8 cellular contexts compared by ENCODE assay signal in the genomic region with DNA sequence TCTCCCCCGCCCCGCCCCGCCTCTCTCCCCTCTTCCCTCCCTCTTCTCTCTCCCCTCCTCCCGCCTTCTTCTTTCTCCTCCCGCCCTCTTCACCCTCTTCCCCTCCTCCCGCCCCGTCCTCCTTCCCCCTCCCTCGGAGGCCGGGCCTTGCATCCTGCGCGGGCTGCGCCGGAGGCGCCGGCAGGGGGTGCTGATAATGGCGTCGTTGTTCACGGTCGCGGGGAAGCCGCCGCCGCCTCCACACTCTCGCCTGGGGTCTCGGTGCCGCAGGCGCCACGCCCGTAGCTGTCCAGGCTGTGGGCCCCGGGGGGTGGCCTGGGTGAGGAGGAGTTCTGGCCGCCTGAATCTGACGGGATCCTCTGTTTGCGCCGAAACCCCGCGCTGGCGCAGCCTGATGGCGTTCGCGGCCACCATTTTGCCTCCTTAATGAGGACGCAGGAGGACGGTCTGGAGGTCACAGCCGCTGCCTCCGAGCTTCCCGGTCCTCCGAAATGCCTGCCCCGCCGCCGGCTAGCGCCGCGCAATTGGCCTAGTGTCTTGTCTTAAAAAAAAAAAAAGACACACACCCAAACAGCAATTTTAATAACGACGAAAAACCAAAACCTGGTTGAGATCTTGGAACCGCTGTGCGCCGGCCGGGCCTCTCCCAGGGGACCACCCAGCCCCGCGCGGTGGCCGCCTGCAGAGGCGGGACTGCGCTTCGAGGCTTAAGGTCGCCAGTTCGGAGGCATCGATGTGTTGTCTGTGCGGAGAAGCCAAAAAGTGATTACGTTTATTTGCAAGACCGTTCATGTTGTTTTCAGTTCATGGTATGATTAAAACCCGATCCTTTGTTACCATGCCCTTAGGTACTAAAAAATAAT.
DNase-seq lines count a peak whose midpoint lies in the region; ATAC-seq, FAIRE-seq and TF ChIP-seq lines count a peak whose summit lies in the region.

No MANE protein-coding gene starts in this region.

- peaks cover 14% of the 10 kb centered on the region for H3K4me1 Mint-ChIP-seq in activated naive CD8-positive, alpha-beta T cell treated with anti-CD3 and anti-CD28 coated beads for 36 hours

- H3K27me3 ChIP-seq in pancreas (no peaks in the 10 kb centered on the region), tibial artery (no peaks in the 10 kb centered on the region)

- ATAC-seq in HG02678 (IDR thresholded peaks at IDR 0.05; ENCODE audit: unreplicated experiment) (peak; percentile 73), Right ventricle myocardium inferior (peak; percentile 91), pancreas (peak; percentile 81 to 92 (median 86))

- intact Hi-C loops in Right ventricle myocardium inferior (cut with DNase I): loop anchor here (1.0 to 10.0 kb wide), 5 partner anchors 54 to 516 kb away; partner anchors contain the start of genes ADSS2, COX20 and HNRNPU
- intact Hi-C loops in pancreas (cut with DNase I): no loop called here
- intact Hi-C loops in tibial artery (cut with DNase I; ENCODE audit: low total_unique reads): loop anchor here (1.0 to 2.0 kb wide), 3 partner anchors 107 to 318 kb away; partner anchors contain the start of genes COX20, DESI2 and HNRNPU

- H3K4me3 Mint-ChIP-seq in activated naive CD8-positive, alpha-beta T cell treated with anti-CD3 and anti-CD28 coated beads for 36 hours: peak overlapping the region; percentile 90

- H3K27ac ChIP-seq in pancreas: peak overlapping the region; percentile 99 to 100 (median 100)
- peak overlapping the region; percentile 99 to 100 for H3K27ac ChIP-seq in tibial artery

- H3K36me3 ChIP-seq in pancreas: no peaks in the 10 kb centered on the region
- H3K36me3 ChIP-seq in tibial artery: no peaks in the 10 kb centered on the region

- TF ChIP-seq CTCF in GM12872 (IDR thresholded peaks at IDR 0.05; ENCODE audit: insufficient read depth, low read depth, low read length): peak; percentile 48; the same call in 2 of the 3 replicates
- TF ChIP-seq CTCF in pancreas (IDR thresholded peaks at IDR 0.05): peak in 3 of 4 donors; percentile 29 to 41 (median 36)
- TF ChIP-seq CTCF in tibial artery (IDR thresholded peaks at IDR 0.05): peak; percentile 52 to 74

- 1% methylated on average over 65 to 69 of the region's 72 CpGs for WGBS in pancreas, 2 donors

- no peaks in the 10 kb centered on the region for H3K27me3 Mint-ChIP-seq in activated naive CD8-positive, alpha-beta T cell treated with anti-CD3 and anti-CD28 coated beads for 36 hours

- H3K4me3 ChIP-seq in pancreas: peak overlapping the region; percentile 22 to 72 (median 66)
- H3K4me3 ChIP-seq in tibial artery: peak overlapping the region; percentile 70 to 81

- H3K9me3 ChIP-seq in pancreas: no peaks in the 10 kb centered on the region
- H3K9me3 ChIP-seq in tibial artery: no peaks in the 10 kb centered on the region

- H3K27ac Mint-ChIP-seq in activated naive CD8-positive, alpha-beta T cell treated with anti-CD3 and anti-CD28 coated beads for 36 hours: peak overlapping the region; percentile 99

- H3K4me1 ChIP-seq in pancreas: peaks cover 9 to 17% (median 10%) of the 10 kb centered on the region in 3 donors
- peaks cover 0 to 17% (median 7%) of the 10 kb centered on the region in 4 donors for H3K4me1 ChIP-seq in tibial artery

- FAIRE-seq in pancreas (lab: Jason Lieb, UNC): no peak

- no peaks in the 10 kb centered on the region for H3K9me3 Mint-ChIP-seq in activated naive CD8-positive, alpha-beta T cell treated with anti-CD3 and anti-CD28 coated beads for 36 hours

- DNase-seq in NCI-H1105 (lab: John Stamatoyannopoulos, UW): peak; percentile 82
- peak; percentile 98 for DNase-seq in SKM-1 (lab: John Stamatoyannopoulos, UW; ENCODE audit: unreplicated experiment)
- peak; percentile 91 for DNase-seq in activated naive CD8-positive, alpha-beta T cell treated with anti-CD3 and anti-CD28 coated beads for 36 hours
- DNase-seq in Right ventricle myocardium inferior (ENCODE audit: missing footprints): peak; percentile 97
- peak; percentile 94 to 97 (median 94) for DNase-seq in pancreas
- peak; percentile 91 to 97 for DNase-seq in tibial artery

- peaks cover 3% of the 10 kb centered on the region for H3K36me3 Mint-ChIP-seq in activated naive CD8-positive, alpha-beta T cell treated with anti-CD3 and anti-CD28 coated beads for 36 hours

Comparison
In these comparisons a context has a peak if more than half of its experiments do, and no peak if none do; other contexts are left out.
1. Peak in every context shown above with its lines: DNase-seq, ATAC-seq, H3K4me3 ChIP-seq and H3K27ac ChIP-seq.
2. intact Hi-C loops: an anchor here in Right ventricle myocardium inferior (1.0 to 10.0 kb wide) and tibial artery (1.0 to 2.0 kb wide); none called in pancreas.